Comparison of ENCODE assay signal across 21 cellular contexts in the genomic region with DNA sequence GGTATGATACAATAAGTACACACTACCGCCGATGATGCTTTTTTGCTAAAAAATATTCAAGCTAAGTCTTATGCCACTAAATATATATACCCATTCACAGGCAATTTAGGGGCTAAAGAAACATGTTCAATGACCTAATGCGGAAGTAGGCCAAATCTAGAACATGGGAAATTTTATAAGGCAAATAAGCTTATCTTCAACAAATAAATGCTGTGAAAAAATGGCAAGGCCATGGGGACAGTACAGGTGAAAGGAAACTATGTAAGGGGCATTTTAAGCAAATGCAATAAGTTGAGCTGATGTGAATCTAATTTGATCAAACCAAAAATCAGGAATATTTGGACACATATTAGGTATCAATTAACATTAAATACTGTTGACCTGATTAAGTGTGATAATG.
"Had no signal": no experiment of that assay in that cellular context is flagged by ENCODE, and none has a peak within 500 bp of the region (broad histone marks: within the 10 kb centered on the region; RNA-seq: fewer than 3 reads in every experiment).

No MANE protein-coding gene starts in this region.

- DNase-seq: activated CD4-positive, alpha-beta memory T cell treated with anti-CD3 and anti-CD28 coated beads, Interleukin-2, amount 10 ng/mL, durations not matched to agents 7 days and 5 days; activated CD4-positive, alpha-beta T cell treated with anti-CD3 and anti-CD28 coated beads for 36 hours; activated CD4-positive, alpha-beta T cell treated with anti-CD3 and anti-CD28 coated beads, Interleukin-2, amount 10 ng/mL, durations not matched to agents 24 days and 14 days; activated CD4-positive, alpha-beta T cell treated with anti-CD3 and anti-CD28 coated beads, Interleukin-2, amount 50 U/mL, for 4 hours; activated CD4-positive, CD25-positive, alpha-beta regulatory T cell; activated CD4-positive, CD25-positive, alpha-beta regulatory T cell treated with anti-CD3 and anti-CD28 coated beads, Interleukin-2, amount 50 U/mL, for 72 hours; activated CD8-positive, alpha-beta memory T cell treated with anti-CD3 and anti-CD28 coated beads, Interleukin-2, amount 50 U/mL, for 48 hours; activated effector memory CD4-positive, alpha-beta T cell treated with Interleukin-2 at 50 U/mL for 16 hours; activated gamma-delta T cell treated with Interleukin-2 at 50 U/mL for 16 hours; activated naive CD4-positive, alpha-beta T cell treated with anti-CD3 and anti-CD28 coated beads, Interleukin-2, amount 50 U/mL, for 16 hours; activated naive CD4-positive, alpha-beta T cell treated with Interleukin-2 at 50 U/mL for 16 hours; activated T-cell treated with anti-CD3 and anti-CD28 coated beads for 4 hours; activated T-cell treated with anti-CD3 and anti-CD28 coated beads, Interleukin-2, amount 50 U/mL, for 24 hours; effector memory CD4-positive, alpha-beta T cell; endodermal cell; foreskin fibroblast; head of caudate nucleus; T-helper 2 cell had no signal

- H3K4me3 ChIP-seq: coronary artery, dorsolateral prefrontal cortex had no signal

- H3K27ac ChIP-seq: coronary artery had no signal

- H3K27me3 ChIP-seq: dorsolateral prefrontal cortex had no signal

- ATAC-seq: activated CD4-positive, alpha-beta T cell treated with anti-CD3 and anti-CD28 coated beads for 36 hours; activated T-helper 17 cell treated with anti-CD3 and anti-CD28 coated beads, Interleukin-2, amount 50 U/mL, for 72 hours had no signal
